Comparison of ENCODE assay signal across 10 cellular contexts in genomic region chr9:130860458-130861316, GRCh38. TPM values are rescaled to one million over a fixed set of nuclear protein-coding genes. Genes with fewer than 3 reads are reported as not detected.
DNase-seq lines count a peak whose midpoint lies in the region; ATAC-seq and TF ChIP-seq lines count a peak whose summit lies in the region.
"Had no signal": no experiment of that assay in that cellular context is flagged by ENCODE, and none has a peak within 500 bp of the region (broad histone marks: within the 10 kb centered on the region; RNA-seq: fewer than 3 reads in every experiment).

No MANE protein-coding gene starts in this region.

- H3K79me2 ChIP-seq in Karpas-422 (ENCODE audit: low read length), result 0 out of 2 replicates have a peak, but pooled peaks cover 9% of the 10 kb centered on the region

- peaks cover 47% of the 10 kb centered on the region for H3K4me1 ChIP-seq in vagina
- no peaks in the 10 kb centered on the region for H3K4me1 ChIP-seq in Karpas-422 (ENCODE audit: low read length)

- ATAC-seq in HG02678 (IDR thresholded peaks at IDR 0.05; ENCODE audit: unreplicated experiment), result no peak

- TF ChIP-seq CTCF in epithelial cell of esophagus (IDR thresholded peaks at IDR 0.05; ENCODE audit: insufficient read depth, low read depth, low read length, missing control alignments), result peak; percentile 33
- TF ChIP-seq CTCF in vagina (IDR thresholded peaks at IDR 0.05), result peak in 1 of 3 experiments; percentile 51

- H3K9ac ChIP-seq in Karpas-422 (ENCODE audit: low read length), result no peak overlapping the region

- no peaks in the 10 kb centered on the region for H3K9me3 ChIP-seq in vagina
- H3K9me3 ChIP-seq in Karpas-422 (ENCODE audit: low read length), result no peaks in the 10 kb centered on the region

- H3K4me2 ChIP-seq in Karpas-422 (ENCODE audit: low read depth, low read length, poor library complexity, severe bottlenecking), result no peak overlapping the region

- H3K27ac ChIP-seq in vagina (peak overlapping the region; percentile 62), Karpas-422 (ENCODE audit: low read length) (no peak overlapping the region)
- H3K27ac ChIP-seq: 22Rv1, HL-60 had no signal

- H4K20me1 ChIP-seq in Karpas-422 (ENCODE audit: insufficient read depth, low read depth, low read length), result peaks cover 6% of the 10 kb centered on the region; the same call in 1 of the 2 replicates

- DNase-seq in NCI-H2227 (lab: John Stamatoyannopoulos, UW; ENCODE audit: unreplicated experiment) (peak; percentile 45), NCI-H2227 treated with DMSO at 0.1 percent for 48 hours (lab: John Stamatoyannopoulos, UW) (no peak), epithelial cell of esophagus (ENCODE audit: low read depth) (peak; percentile 87), mucosa of gallbladder (ENCODE audit: low spot score) (peak; percentile 71), vagina (ENCODE audit: extremely low spot score in 2 of 2) (no peak), Karpas-422 (no peak), SK-N-DZ (ENCODE audit: low spot score) (no peak)

- intact Hi-C loops in vagina (cut with DNase I), result loop anchor here (5.0 to 10.0 kb wide), 2 partner anchors 84 to 153 kb away; no protein-coding TSS in a partner anchor

- H3K36me3 ChIP-seq in vagina (peaks cover 0 to 25% of the 10 kb centered on the region in 2 donors), Karpas-422 (ENCODE audit: insufficient read depth, low read length) (no peaks in the 10 kb centered on the region)

- no peak overlapping the region for H2AFZ ChIP-seq in Karpas-422 (ENCODE audit: low read length)

- H3K4me3 ChIP-seq in epithelial cell of esophagus (ENCODE audit: low read length) (no peak overlapping the region), vagina (peak overlapping the region in 1 of 2 donors; percentile 5), Karpas-422 (ENCODE audit: low read length) (no peak overlapping the region)

- no peaks in the 10 kb centered on the region for H3K9me2 ChIP-seq in Karpas-422 (replicated peaks; ENCODE audit: insufficient read depth, low read length)

- H3K27me3 ChIP-seq in vagina (no peaks in the 10 kb centered on the region), Karpas-422 (ENCODE audit: low read length) (no peaks in the 10 kb centered on the region)

- TF ChIP-seq POLR2A in vagina (IDR thresholded peaks at IDR 0.05), result no peak

RNA-seq across cellular contexts. Expression of gene ABL1, which starts 25.6 kb away (rescaled TPM):
- total RNA-seq in mucosa of gallbladder (85.9 TPM), vagina (68.5 TPM)
- total RNA-seq in Karpas-422 (2014; rRNA removed; shearing (Covaris generic); ENCODE audit: low replicate concordance), result 9.9 and 21.5 TPM in 2 replicates
- polyA plus RNA-seq in SK-N-DZ (2014; cell fraction: cytosol; rRNA removed), result 26.1 and 34.9 TPM in 2 replicates
- polyA plus RNA-seq in SK-N-DZ (2014; cell fraction: nucleus; rRNA removed), result 14.9 and 22.6 TPM in 2 replicates

RNA-seq across cellular contexts. Expression of gene QRFP, which starts 35.9 kb away (rescaled TPM):
- total RNA-seq in mucosa of gallbladder (not detected), vagina (not detected)
- not detected in 2 replicates for total RNA-seq in Karpas-422 (2014; rRNA removed; shearing (Covaris generic); ENCODE audit: low replicate concordance)
- not detected in 2 replicates for polyA plus RNA-seq in SK-N-DZ (2014; cell fraction: cytosol; rRNA removed)
- not detected in 2 replicates for polyA plus RNA-seq in SK-N-DZ (2014; cell fraction: nucleus; rRNA removed)

Comparison
In these comparisons a context has a peak if more than half of its experiments do, and no peak if none do; other contexts are left out.
1. DNase-seq: peak in NCI-H2227 (single experiment), epithelial cell of esophagus (single experiment) and mucosa of gallbladder (single experiment); none in NCI-H2227 treated with DMSO at 0.1 percent for 48 hours (single experiment), vagina (0 of 2), Karpas-422 (single experiment) and SK-N-DZ (single experiment).